In genomic region chr4:93791570-93792195, GRCh38 we compare ENCODE assay signal across 7 cellular contexts.
DNase-seq lines count a peak whose midpoint lies in the region; ATAC-seq and TF ChIP-seq lines count a peak whose summit lies in the region.

No MANE protein-coding gene starts in this region.

- ATAC-seq in GM19397 (IDR thresholded peaks at IDR 0.05; ENCODE audit: unreplicated experiment) = peak; percentile 76
- peak; percentile 84 for ATAC-seq in HG03378 (IDR thresholded peaks at IDR 0.05; ENCODE audit: unreplicated experiment)

- peak; percentile 42 for DNase-seq in EL
- DNase-seq in NCI-H774 (lab: John Stamatoyannopoulos, UW) = peak; percentile 8
- peak; percentile 59 for DNase-seq in astrocyte of the spinal cord (ENCODE audit: low read depth, low spot score)
- DNase-seq in inferior parietal cortex (ENCODE audit: extremely low spot score) = peak; percentile 89
- DNase-seq in stimulated activated CD4-positive, alpha-beta T cell treated with anti-CD3 and anti-CD28 coated beads, Interleukin-4, amount 100 ng/mL, for 48 hours (ENCODE audit: low read depth in 2 of 2) = peak; percentile 15 to 17

- in situ Hi-C loops in astrocyte of the spinal cord (cut with HindIII; ENCODE audit: low sequenced_read_pairs) = no loop called here

- TF ChIP-seq CTCF in astrocyte of the spinal cord (IDR thresholded peaks at IDR 0.05; ENCODE audit: low read depth, low read length) = peak; percentile 79

- H3K4me3 ChIP-seq in astrocyte of the spinal cord (ENCODE audit: low read depth, low read length) = no peak overlapping the region

Comparison
In these comparisons a context has a peak if more than half of its experiments do, and no peak if none do; other contexts are left out.
1. DNase-seq: peak in every context shown above with its lines; median percentile 89 in inferior parietal cortex; 59 in astrocyte of the spinal cord; 42 in EL; 16 in stimulated activated CD4-positive, alpha-beta T cell treated with anti-CD3 and anti-CD28 coated beads, Interleukin-4, amount 100 ng/mL, for 48 hours; 8 in NCI-H774.